8 cellular contexts compared by ENCODE assay signal in the genomic region with DNA sequence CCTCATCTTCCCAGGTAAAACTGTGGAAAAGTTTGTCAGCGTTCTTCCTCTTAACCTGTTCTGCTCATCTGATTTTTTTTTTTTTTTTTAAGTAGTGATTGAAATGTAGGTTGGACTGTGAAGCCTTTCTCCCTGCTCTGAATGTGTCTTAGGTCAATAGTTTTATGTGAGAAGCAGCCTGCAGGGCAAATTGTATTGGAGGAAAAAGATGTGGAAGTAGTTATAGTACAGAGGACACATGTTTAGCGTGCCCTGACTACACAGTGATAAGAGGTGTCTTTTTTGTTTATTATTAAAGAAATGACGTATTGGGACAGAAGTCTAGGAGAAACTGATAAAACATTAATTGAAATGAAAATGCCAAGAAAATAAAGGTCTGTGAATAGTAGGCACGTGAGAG. TPM values are rescaled to one million over a fixed set of nuclear protein-coding genes. Genes with fewer than 3 reads are reported as not detected.
A peak's percentile ranks its signal among the peaks of the same experiment; 100 is the strongest.
DNase-seq lines count a peak whose midpoint lies in the region; ATAC-seq and TF ChIP-seq lines count a peak whose summit lies in the region.

No MANE protein-coding gene starts in this region.

- no peaks in the 10 kb centered on the region for H3K27me3 Mint-ChIP-seq in CD4-positive, alpha-beta T cell
- no peaks in the 10 kb centered on the region for H3K27me3 Mint-ChIP-seq in natural killer cell treated with Interleukin-12 subunit alpha and Interleukin-12 subunit beta and Interleukin-15 and Interleukin-18, amount 100 ng/mL, for 72 hours

- intact Hi-C loops in CD4-positive, alpha-beta T cell (cut with DNase I, micrococcal nuclease), result loop anchor here (5.0 to 10.0 kb wide), 4 partner anchors 75 to 92 kb away; partner anchors contain the start of gene KCNG3 (in 2 of the 2)

- peak overlapping the region; percentile 86 for H3K27ac Mint-ChIP-seq in CD4-positive, alpha-beta T cell
- H3K27ac Mint-ChIP-seq in natural killer cell treated with Interleukin-12 subunit alpha and Interleukin-12 subunit beta and Interleukin-15 and Interleukin-18, amount 100 ng/mL, for 72 hours, result peak overlapping the region; percentile 74 to 96

- ATAC-seq in CD4-positive, alpha-beta T cell (ENCODE audit: poor library complexity), result no peak
- no peak for ATAC-seq in natural killer cell treated with Interleukin-12 subunit alpha and Interleukin-12 subunit beta and Interleukin-15 and Interleukin-18, amount 100 ng/mL, for 72 hours
- ATAC-seq in GM21619 (IDR thresholded peaks at IDR 0.05; ENCODE audit: unreplicated experiment) (no peak), GM21423 (IDR thresholded peaks at IDR 0.05; ENCODE audit: unreplicated experiment) (no peak), GM19397 (IDR thresholded peaks at IDR 0.05; ENCODE audit: unreplicated experiment) (no peak)

- H3K9me3 Mint-ChIP-seq in CD4-positive, alpha-beta T cell, result no peaks in the 10 kb centered on the region
- H3K9me3 Mint-ChIP-seq in natural killer cell treated with Interleukin-12 subunit alpha and Interleukin-12 subunit beta and Interleukin-15 and Interleukin-18, amount 100 ng/mL, for 72 hours, result no peaks in the 10 kb centered on the region

- CTCF ChIA-PET in CD4-positive, alpha-beta T cell (lab: Charles Lee), result no interaction called here

- peaks cover 24% of the 10 kb centered on the region for H3K36me3 Mint-ChIP-seq in CD4-positive, alpha-beta T cell (ENCODE audit: low read depth)
- H3K36me3 Mint-ChIP-seq in natural killer cell treated with Interleukin-12 subunit alpha and Interleukin-12 subunit beta and Interleukin-15 and Interleukin-18, amount 100 ng/mL, for 72 hours, result no peaks in the 10 kb centered on the region

- DNase-seq in CD4-positive, alpha-beta T cell, result no peak
- DNase-seq in MG63 (no peak), coronary artery (ENCODE audit: low spot score) (no peak)
- no peak for DNase-seq in natural killer cell treated with Interleukin-12 subunit alpha and Interleukin-12 subunit beta and Interleukin-15 and Interleukin-18, amount 100 ng/mL, for 72 hours (ENCODE audit: low spot score)
- DNase-seq in stimulated activated CD8-positive, alpha-beta memory T cell treated with anti-CD3 and anti-CD28 coated beads, Interleukin-4, amount 100 ng/mL, for 48 hours, result no peak

- peaks cover 17% of the 10 kb centered on the region for H3K36me3 ChIP-seq in MG63

- H3K9me3 ChIP-seq in CD4-positive, alpha-beta T cell (ENCODE audit: control insufficient read depth, low read length), result no peaks in the 10 kb centered on the region
- H3K9me3 ChIP-seq in MG63, result no peaks in the 10 kb centered on the region

- H3K4me3 Mint-ChIP-seq in CD4-positive, alpha-beta T cell, result peak overlapping the region; percentile 98
- H3K4me3 Mint-ChIP-seq in natural killer cell treated with Interleukin-12 subunit alpha and Interleukin-12 subunit beta and Interleukin-15 and Interleukin-18, amount 100 ng/mL, for 72 hours, result peak overlapping the region; percentile 83

- no peaks in the 10 kb centered on the region for H3K27me3 ChIP-seq in CD4-positive, alpha-beta T cell (ENCODE audit: control insufficient read depth, insufficient read depth, low read length)
- H3K27me3 ChIP-seq in MG63, result no peaks in the 10 kb centered on the region

- H3K27ac ChIP-seq in CD4-positive, alpha-beta T cell (ENCODE audit: low read depth, low read length), result no peak overlapping the region
- no peak overlapping the region for H3K27ac ChIP-seq in coronary artery

- POLR2A ChIA-PET in CD4-positive, alpha-beta T cell (lab: Charles Lee), result interaction anchor here (2.0 kb wide), 1 partner anchor 241 kb away, joined by 9 read pairs; no protein-coding TSS in a partner anchor

- H3K4me3 ChIP-seq in MG63 (peak overlapping the region; percentile 59), coronary artery (peak overlapping the region; percentile 97)

- no peak for TF ChIP-seq CTCF in CD4-positive, alpha-beta T cell (IDR thresholded peaks at IDR 0.05)
- TF ChIP-seq CTCF in coronary artery (IDR thresholded peaks at IDR 0.05), result no peak

- H3K4me1 Mint-ChIP-seq in CD4-positive, alpha-beta T cell (ENCODE audit: low read depth), result peaks cover 49% of the 10 kb centered on the region
- H3K4me1 Mint-ChIP-seq in natural killer cell treated with Interleukin-12 subunit alpha and Interleukin-12 subunit beta and Interleukin-15 and Interleukin-18, amount 100 ng/mL, for 72 hours (ENCODE audit: low read depth in 2 of 2), result peaks cover 16 to 17% of the 10 kb centered on the region in 2 donors

RNA-seq across cellular contexts. Expression of gene MTA3, which starts 1.5 kb away (rescaled TPM):
- total RNA-seq in CD4-positive, alpha-beta T cell, result 10 to 100 TPM; 27.0 to 30.9 TPM
- 18.8 and 36.5 TPM in 2 replicates for total RNA-seq in MG63 (2014; rRNA removed; shearing (Covaris generic); ENCODE audit: low replicate concordance)
- total RNA-seq in natural killer cell treated with Interleukin-12 subunit alpha and Interleukin-12 subunit beta and Interleukin-15 and Interleukin-18, amount 100 ng/mL, for 72 hours, result 10 to 100 TPM; 18.7 to 21.2 TPM
